8 cellular contexts compared by ENCODE assay signal in the genomic region with DNA sequence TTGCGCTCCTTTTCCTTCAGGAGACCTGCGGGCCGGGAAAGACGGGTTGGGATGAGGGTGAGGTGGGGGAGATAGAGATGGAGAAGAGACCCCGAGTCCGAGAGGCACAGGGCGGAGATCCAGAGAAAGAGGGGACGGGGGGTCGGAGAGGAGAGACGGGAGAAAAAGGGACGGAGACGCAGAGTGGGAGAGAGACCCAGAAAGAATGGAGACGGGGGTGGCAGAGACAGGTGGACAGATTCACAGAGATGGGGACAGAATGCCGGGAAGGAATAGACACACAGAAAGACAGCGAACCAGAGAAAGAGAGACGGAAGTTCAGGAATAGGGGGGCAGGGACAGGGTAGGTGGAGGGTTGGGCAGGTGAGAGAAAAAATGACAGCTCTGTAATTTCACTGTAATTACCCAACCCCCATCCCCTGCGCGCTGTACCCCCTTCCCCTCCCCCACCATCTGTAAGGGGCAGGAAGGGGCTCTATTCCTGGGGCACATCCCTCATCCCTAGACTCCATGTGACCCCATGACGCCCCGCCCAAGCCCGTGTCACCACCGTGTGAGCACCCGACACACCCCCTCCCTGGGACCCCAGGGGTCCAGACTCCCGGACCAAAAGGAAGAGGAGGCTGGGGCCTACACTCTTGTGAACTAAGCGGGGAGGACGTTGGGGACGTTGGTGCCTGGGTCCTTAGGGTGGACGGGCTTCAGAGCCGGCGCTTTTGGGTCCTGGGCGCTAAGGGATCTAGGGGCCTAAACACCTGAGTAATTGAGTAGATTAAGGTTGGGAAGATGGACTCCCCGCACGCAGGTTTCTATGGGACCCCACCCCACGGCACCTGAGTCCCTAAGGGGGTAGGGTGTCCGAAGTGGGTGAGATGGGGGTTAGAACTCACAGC. TPM values are rescaled to one million over a fixed set of nuclear protein-coding genes. Genes with fewer than 3 reads are reported as not detected.
DNase-seq lines count a peak whose midpoint lies in the region; ATAC-seq and TF ChIP-seq lines count a peak whose summit lies in the region.

No MANE protein-coding gene starts in this region.

- CTCF ChIA-PET in activated CD8-positive, alpha-beta T cell treated with anti-CD3 and anti-CD28 coated beads for 36 hours (lab: Charles Lee): no interaction called here

- H3K27me3 ChIP-seq in gastrocnemius medialis: no peaks in the 10 kb centered on the region

- peak overlapping the region; percentile 73 for H3K4me3 ChIP-seq in GM12865 (ENCODE audit: low read depth, low read length)
- H3K4me3 ChIP-seq in gastrocnemius medialis: peak overlapping the region; percentile 58 to 95 (median 76)

- H3K4me1 ChIP-seq in gastrocnemius medialis: peaks cover 48 to 58% of the 10 kb centered on the region in 2 donors

- H3K4me3 Mint-ChIP-seq in activated CD8-positive, alpha-beta T cell treated with anti-CD3 and anti-CD28 coated beads for 36 hours: peak overlapping the region; percentile 88

- intact Hi-C loops in activated CD8-positive, alpha-beta T cell treated with anti-CD3 and anti-CD28 coated beads for 36 hours (cut with micrococcal nuclease): loop anchor here (10.0 kb wide), 1 partner anchor 239 kb away; a partner anchor contains a TSS
- intact Hi-C loops in left ventricle myocardium superior (cut with micrococcal nuclease): no loop called here
- intact Hi-C loops in gastrocnemius medialis (cut with DNase I; ENCODE audit: low total_unique reads): loop anchor here (2.0 to 10.0 kb wide), 6 partner anchors 17 to 1566 kb away; a partner anchor contains a TSS

- POLR2A ChIA-PET in activated CD8-positive, alpha-beta T cell treated with anti-CD3 and anti-CD28 coated beads for 36 hours (lab: Charles Lee): interaction anchor here (1.1 to 2.7 kb wide), 6 partner anchors 9 to 85 kb away, joined by 3 to 16 read pairs (median 6); a partner anchor contains a TSS

- H3K9me3 ChIP-seq in gastrocnemius medialis: no peaks in the 10 kb centered on the region

- no peaks in the 10 kb centered on the region for H3K9me3 Mint-ChIP-seq in activated CD8-positive, alpha-beta T cell treated with anti-CD3 and anti-CD28 coated beads for 36 hours

- H3K36me3 Mint-ChIP-seq in activated CD8-positive, alpha-beta T cell treated with anti-CD3 and anti-CD28 coated beads for 36 hours (ENCODE audit: low read depth): peaks cover 8% of the 10 kb centered on the region

- no peaks in the 10 kb centered on the region for H3K36me3 ChIP-seq in gastrocnemius medialis

- in situ Hi-C loops in gastrocnemius medialis (cut with MboI; ENCODE audit: low sequenced_read_pairs in 4 of 4): loop anchor here in 1 of 4 donors (25.0 kb wide), 1 partner anchor 101 kb away; a partner anchor contains a TSS

- TF ChIP-seq CTCF in 22Rv1 (IDR thresholded peaks at IDR 0.05) (no peak), GM12865 (IDR thresholded peaks at IDR 0.05; ENCODE audit: insufficient read depth, low read depth, low read length, missing control alignments) (no peak), gastrocnemius medialis (IDR thresholded peaks at IDR 0.05 in 4 of 5, conservative IDR thresholded peaks at IDR 0.05 in 1 of 5) (no peak)
- no peak for TF ChIP-seq CTCF in activated CD8-positive, alpha-beta T cell treated with anti-CD3 and anti-CD28 coated beads for 36 hours (IDR thresholded peaks at IDR 0.05)

- no peak for TF ChIP-seq POLR2A in gastrocnemius medialis (IDR thresholded peaks at IDR 0.05)

- peak overlapping the region; percentile 84 for H3K27ac Mint-ChIP-seq in activated CD8-positive, alpha-beta T cell treated with anti-CD3 and anti-CD28 coated beads for 36 hours

- H3K27ac ChIP-seq in 22Rv1 (peak overlapping the region; percentile 100), gastrocnemius medialis (peak overlapping the region; percentile 97 to 100 (median 100))

- DNase-seq in GM12865 (ENCODE audit: low read depth) (peak; percentile 17), left ventricle myocardium superior (peak; percentile 69), gastrocnemius medialis (peak in 1 of 2 donors; percentile 71), NCI-H226 (no peak)
- DNase-seq in activated CD8-positive, alpha-beta T cell treated with anti-CD3 and anti-CD28 coated beads for 36 hours: peak; percentile 49
- DNase-seq in stimulated activated CD4-positive, alpha-beta T cell treated with anti-CD3 and anti-CD28 coated beads, Interleukin-1b, Interleukin-23, amount 100 ng/mL, for 48 hours: no peak

- no peak for ATAC-seq in activated CD8-positive, alpha-beta T cell treated with anti-CD3 and anti-CD28 coated beads for 36 hours
- ATAC-seq in left ventricle myocardium superior (peak; percentile 0), gastrocnemius medialis (no peak), GM21576 (IDR thresholded peaks at IDR 0.05; ENCODE audit: unreplicated experiment) (no peak)

- peaks cover 58% of the 10 kb centered on the region for H3K4me1 Mint-ChIP-seq in activated CD8-positive, alpha-beta T cell treated with anti-CD3 and anti-CD28 coated beads for 36 hours (ENCODE audit: low read depth)

- no peaks in the 10 kb centered on the region for H3K27me3 Mint-ChIP-seq in activated CD8-positive, alpha-beta T cell treated with anti-CD3 and anti-CD28 coated beads for 36 hours

RNA-seq across cellular contexts. Expression of a gene that starts 1.0 kb away (rescaled TPM):
- 10 to 100 TPM; 10.8 to 13.1 TPM for total RNA-seq in activated CD8-positive, alpha-beta T cell treated with anti-CD3 and anti-CD28 coated beads for 36 hours
- total RNA-seq in left ventricle myocardium superior (22.8 TPM), gastrocnemius medialis (10 to 100 TPM in 1 of 4 donors, 1 to 10 TPM in 3; 1.7 to 12.9 (median 4.4) TPM)

RNA-seq across cellular contexts. Expression of a gene that starts 9.8 kb away (rescaled TPM):
- 10 to 100 TPM; 11.1 to 13.0 TPM for total RNA-seq in activated CD8-positive, alpha-beta T cell treated with anti-CD3 and anti-CD28 coated beads for 36 hours
- total RNA-seq in left ventricle myocardium superior (6.3 TPM), gastrocnemius medialis (1 to 10 TPM; 1.6 to 3.5 (median 2.6) TPM)

RNA-seq across cellular contexts. Expression of a gene that starts 16.9 kb away (rescaled TPM):
- 10 to 100 TPM; 22.3 to 22.9 TPM for total RNA-seq in activated CD8-positive, alpha-beta T cell treated with anti-CD3 and anti-CD28 coated beads for 36 hours
- 7.2 TPM for total RNA-seq in left ventricle myocardium superior
- 10 to 100 TPM in 2 of 4 donors, 1 to 10 TPM in 2; 7.8 to 12.4 (median 9.2) TPM for total RNA-seq in gastrocnemius medialis

RNA-seq across cellular contexts. Expression of a gene that starts 17.2 kb away (rescaled TPM):
- total RNA-seq in activated CD8-positive, alpha-beta T cell treated with anti-CD3 and anti-CD28 coated beads for 36 hours: 1,000 to 10,000 TPM; 2,304 to 2,324 TPM
- 554 TPM for total RNA-seq in left ventricle myocardium superior
- 1,000 to 10,000 TPM; 1,223 to 1,420 (median 1,299) TPM for total RNA-seq in gastrocnemius medialis

RNA-seq across cellular contexts. Expression of a gene that starts 21.3 kb away (rescaled TPM):
- total RNA-seq in activated CD8-positive, alpha-beta T cell treated with anti-CD3 and anti-CD28 coated beads for 36 hours: 1 to 10 TPM; 3.8 to 4.7 TPM
- not detected for total RNA-seq in left ventricle myocardium superior
- total RNA-seq in gastrocnemius medialis: under 1 TPM in 1 of 4 donors, not detected in 3; 0.15 TPM

Comparison
In these comparisons a context has a peak if more than half of its experiments do, and no peak if none do; other contexts are left out.
1. DNase-seq: peak in GM12865 (single experiment), activated CD8-positive, alpha-beta T cell treated with anti-CD3 and anti-CD28 coated beads for 36 hours (single experiment) and left ventricle myocardium superior (single experiment); none in stimulated activated CD4-positive, alpha-beta T cell treated with anti-CD3 and anti-CD28 coated beads, Interleukin-1b, Interleukin-23, amount 100 ng/mL, for 48 hours (single experiment) and NCI-H226 (single experiment).